17 cellular contexts compared by ENCODE assay signal in the genomic region with DNA sequence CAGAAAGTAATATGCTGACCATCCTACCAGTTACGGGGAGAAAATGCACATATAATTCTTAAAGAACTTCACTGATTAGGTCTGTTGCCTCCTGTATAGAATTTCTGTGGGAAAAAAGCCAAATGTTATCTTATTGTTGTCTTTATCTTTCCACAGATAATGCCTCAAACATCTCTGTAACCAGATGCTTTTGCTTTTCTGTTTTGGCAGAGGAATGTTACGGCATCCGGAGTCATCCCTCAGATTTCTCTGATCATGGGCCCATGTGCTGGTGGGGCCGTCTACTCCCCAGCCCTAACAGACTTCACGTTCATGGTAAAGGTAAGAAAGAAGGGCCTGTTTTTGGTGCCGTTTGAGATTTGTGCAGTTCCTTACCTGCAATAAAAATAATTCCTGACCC. TPM values are rescaled to one million over a fixed set of nuclear protein-coding genes. Genes with fewer than 3 reads are reported as not detected.
DNase-seq lines count a peak whose midpoint lies in the region; ATAC-seq and TF ChIP-seq lines count a peak whose summit lies in the region.
"Had no signal": no experiment of that assay in that cellular context is flagged by ENCODE, and none has a peak within 500 bp of the region (broad histone marks: within the 10 kb centered on the region; RNA-seq: fewer than 3 reads in every experiment).

No MANE protein-coding gene starts in this region.

- H3K36me3 Mint-ChIP-seq in activated CD4-positive, alpha-beta T cell treated with anti-CD3 and anti-CD28 coated beads for 36 hours (ENCODE audit: low read depth) = peaks cover 55% of the 10 kb centered on the region

- H3K4me3 ChIP-seq in parathyroid adenoma (ENCODE audit: low read depth, low read length) = no peak overlapping the region
- H3K4me3 ChIP-seq: BLaER1 had no signal

- peak overlapping the region; percentile 32 for H3K27ac ChIP-seq in angular gyrus (ENCODE audit: low read depth, low read length)
- H3K27ac ChIP-seq in parathyroid adenoma = no peak overlapping the region
- H3K27ac ChIP-seq: BLaER1 had no signal

- no peak for TF ChIP-seq CTCF in parathyroid adenoma (IDR thresholded peaks at IDR 0.05)

- peaks cover 17% of the 10 kb centered on the region for H3K9me3 Mint-ChIP-seq in activated CD4-positive, alpha-beta T cell treated with anti-CD3 and anti-CD28 coated beads for 36 hours (ENCODE audit: low read depth)

- H3K4me1 ChIP-seq in parathyroid adenoma = peaks cover 12% of the 10 kb centered on the region

- H3K9me3 ChIP-seq in parathyroid adenoma (ENCODE audit: control insufficient read depth, low read length) = peaks cover 4% of the 10 kb centered on the region

- DNase-seq in EH (ENCODE audit: low read depth) (peak; percentile 36), iris pigment epithelial cell (ENCODE audit: low read depth) (peak; percentile 55), middle frontal gyrus (ENCODE audit: extremely low spot score, low spot score) (no peak)
- no peak for DNase-seq in activated CD4-positive, alpha-beta T cell treated with anti-CD3 and anti-CD28 coated beads for 36 hours
- no peak for DNase-seq in activated CD4-positive, alpha-beta T cell treated with anti-CD3 and anti-CD28 coated beads, Interleukin-2, amount 50 U/mL, for 4 hours
- DNase-seq: 8988T, AML-193, Calu3, DMS 273 treated with DMSO at 0.1 percent for 48 hours, EL, GDM1, HCEC 1CT, HFFc6 had no signal

- CTCF ChIA-PET in activated CD4-positive, alpha-beta T cell treated with anti-CD3 and anti-CD28 coated beads for 36 hours (lab: Charles Lee) = no interaction called here

- no peak overlapping the region for H3K4me2 ChIP-seq in parathyroid adenoma (ENCODE audit: low read length)

- H3K4me1 Mint-ChIP-seq in activated CD4-positive, alpha-beta T cell treated with anti-CD3 and anti-CD28 coated beads for 36 hours = peaks cover 13% of the 10 kb centered on the region

- no peaks in the 10 kb centered on the region for H3K27me3 ChIP-seq in parathyroid adenoma (ENCODE audit: control insufficient read depth, insufficient read depth, low read length)
- H3K27me3 ChIP-seq: BLaER1 had no signal

- no peaks in the 10 kb centered on the region for H3K36me3 ChIP-seq in parathyroid adenoma (ENCODE audit: control insufficient read depth, insufficient read depth, low read length)

- no peak for ATAC-seq in HG03159 (IDR thresholded peaks at IDR 0.05; ENCODE audit: unreplicated experiment)
- no peak for ATAC-seq in activated CD4-positive, alpha-beta T cell treated with anti-CD3 and anti-CD28 coated beads for 36 hours

- intact Hi-C loops in activated CD4-positive, alpha-beta T cell treated with anti-CD3 and anti-CD28 coated beads for 36 hours (cut with DNase I, micrococcal nuclease) = no loop called here

- no peak overlapping the region for H3K4me3 Mint-ChIP-seq in activated CD4-positive, alpha-beta T cell treated with anti-CD3 and anti-CD28 coated beads for 36 hours
- H3K4me3 Mint-ChIP-seq: HFFc6 had no signal

- POLR2A ChIA-PET in activated CD4-positive, alpha-beta T cell treated with anti-CD3 and anti-CD28 coated beads for 36 hours (lab: Charles Lee) = no interaction called here

- H3K27me3 Mint-ChIP-seq in activated CD4-positive, alpha-beta T cell treated with anti-CD3 and anti-CD28 coated beads for 36 hours = no peaks in the 10 kb centered on the region

- H3K27ac Mint-ChIP-seq in activated CD4-positive, alpha-beta T cell treated with anti-CD3 and anti-CD28 coated beads for 36 hours = no peak overlapping the region
- H3K27ac Mint-ChIP-seq: HFFc6 had no signal

- H3K9ac ChIP-seq in parathyroid adenoma = no peak overlapping the region
- H3K9ac ChIP-seq: BLaER1 had no signal

- no peaks in the 10 kb centered on the region for H3K79me2 ChIP-seq in parathyroid adenoma

- peak overlapping the region; percentile 57 for H2AFZ ChIP-seq in parathyroid adenoma

RNA-seq across cellular contexts. Expression of gene PCCB, which starts 33.5 kb away (rescaled TPM):
- total RNA-seq in activated CD4-positive, alpha-beta T cell treated with anti-CD3 and anti-CD28 coated beads for 36 hours = 10 to 100 TPM; 45.3 to 51.8 TPM

Comparison
In these comparisons a context has a peak if more than half of its experiments do, and no peak if none do; other contexts are left out.
1. DNase-seq: peak in EH (single experiment) and iris pigment epithelial cell (single experiment); none in activated CD4-positive, alpha-beta T cell treated with anti-CD3 and anti-CD28 coated beads for 36 hours (single experiment), middle frontal gyrus (single experiment) and activated CD4-positive, alpha-beta T cell treated with anti-CD3 and anti-CD28 coated beads, Interleukin-2, amount 50 U/mL, for 4 hours (0 of 2).